Comparison of ENCODE assay signal across 8 cellular contexts in the genomic region with DNA sequence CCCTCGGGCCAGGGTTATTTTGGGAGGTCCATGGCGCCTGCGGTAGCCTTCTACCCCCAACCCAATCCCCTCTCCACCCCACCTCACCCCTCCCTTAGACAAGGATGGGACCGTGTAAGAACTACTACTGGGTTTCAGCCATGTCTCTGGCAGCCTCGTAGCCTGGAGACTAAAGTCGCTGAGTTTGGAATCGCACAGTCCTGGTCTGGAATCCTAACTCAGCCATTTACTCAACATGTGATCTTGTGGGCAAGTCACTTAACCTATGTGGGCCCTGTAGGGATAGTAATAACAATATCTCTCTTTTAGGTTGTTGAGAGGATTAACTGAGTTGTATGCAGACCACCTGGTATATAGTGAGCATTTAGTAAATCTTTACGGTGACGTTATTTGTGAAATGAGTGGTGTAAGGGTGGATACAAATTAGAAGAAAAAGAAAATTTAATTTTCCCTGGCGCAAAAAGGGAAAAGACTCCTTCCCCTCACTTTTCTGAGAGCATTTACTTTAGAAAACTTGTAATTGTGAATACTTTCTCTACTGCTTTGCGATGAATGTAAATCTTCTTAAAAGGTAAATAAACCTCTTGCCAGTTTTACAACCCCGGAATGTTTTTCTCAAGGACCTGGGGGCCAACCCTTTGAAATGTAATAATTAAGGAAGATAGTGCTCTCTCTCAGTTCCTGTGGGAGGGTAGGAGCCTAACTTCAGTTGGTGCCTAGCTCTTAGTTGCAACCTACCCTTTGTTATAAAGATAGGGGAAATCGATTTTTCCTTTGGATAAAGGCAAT. TPM values are rescaled to one million over a fixed set of nuclear protein-coding genes. Genes with fewer than 3 reads are reported as not detected.
DNase-seq lines count a peak whose midpoint lies in the region; ATAC-seq and TF ChIP-seq lines count a peak whose summit lies in the region.

No MANE protein-coding gene starts in this region.

- H3K36me3 Mint-ChIP-seq in T-helper 2 cell treated with Interferon-gamma antibody and Interleukin-4, amounts not matched to agents 5 μg/mL and 100 μg/mL, for 36 hours (ENCODE audit: low read depth) = peaks cover 31% of the 10 kb centered on the region
- peaks cover 9% of the 10 kb centered on the region for H3K36me3 Mint-ChIP-seq in mesothelial cell of epicardium

- WGBS in aorta, 2 donors = 29 to 32% methylated on average over 13 of the region's 13 CpGs

- H3K27ac ChIP-seq in coronary artery (peak overlapping the region; percentile 90 to 93), aorta (ENCODE audit: low read depth in 1 of 2, low read length in 2 of 2) (peak overlapping the region; percentile 62 to 75)

- no peak for DNase-seq in T-helper 2 cell treated with Interferon-gamma antibody and Interleukin-4, amounts not matched to agents 5 μg/mL and 100 μg/mL, for 36 hours (ENCODE audit: low spot score)
- DNase-seq in T-helper 2 cell (no peak), NCI-H69 (lab: John Stamatoyannopoulos, UW) (peak; percentile 64), coronary artery (ENCODE audit: low spot score) (no peak), mesothelial cell of epicardium (ENCODE audit: low spot score in 2 of 2, unreplicated experiment in 2 of 2) (no peak), aorta (no peak)
- no peak for DNase-seq in stimulated activated naive CD4-positive, alpha-beta T cell (lab: John Stamatoyannopoulos, UW)

- H3K4me1 ChIP-seq in aorta (ENCODE audit: control insufficient read depth in 1 of 2, insufficient read depth in 2 of 2, low read length in 2 of 2) = no peaks in the 10 kb centered on the region

- H3K4me3 ChIP-seq in coronary artery (peak overlapping the region; percentile 85), aorta (ENCODE audit: low read length in 2 of 2) (peak overlapping the region; percentile 38 to 61)

- no peaks in the 10 kb centered on the region for H3K9me3 ChIP-seq in aorta (ENCODE audit: control insufficient read depth, low read length)

- peaks cover 0 to 8% of the 10 kb centered on the region in 2 donors for H3K36me3 ChIP-seq in aorta (ENCODE audit: control insufficient read depth in 1 of 2, insufficient read depth in 2 of 2, low read length in 1 of 2)

- H3K9me3 Mint-ChIP-seq in T-helper 2 cell treated with Interferon-gamma antibody and Interleukin-4, amounts not matched to agents 5 μg/mL and 100 μg/mL, for 36 hours = no peaks in the 10 kb centered on the region
- H3K9me3 Mint-ChIP-seq in mesothelial cell of epicardium = no peaks in the 10 kb centered on the region

- TF ChIP-seq CTCF in coronary artery (IDR thresholded peaks at IDR 0.05) = no peak
- no peak for TF ChIP-seq CTCF in mesothelial cell of epicardium (IDR thresholded peaks at IDR 0.05; ENCODE audit: unreplicated experiment)

- peaks cover 27% of the 10 kb centered on the region for H3K4me1 Mint-ChIP-seq in T-helper 2 cell treated with Interferon-gamma antibody and Interleukin-4, amounts not matched to agents 5 μg/mL and 100 μg/mL, for 36 hours (ENCODE audit: low read depth)
- peaks cover 21% of the 10 kb centered on the region for H3K4me1 Mint-ChIP-seq in mesothelial cell of epicardium

- H3K27me3 ChIP-seq in aorta (ENCODE audit: control insufficient read depth in 1 of 2, insufficient read depth in 2 of 2, low read length in 1 of 2) = no peaks in the 10 kb centered on the region

- no peaks in the 10 kb centered on the region for H3K27me3 Mint-ChIP-seq in T-helper 2 cell treated with Interferon-gamma antibody and Interleukin-4, amounts not matched to agents 5 μg/mL and 100 μg/mL, for 36 hours (ENCODE audit: low read depth)
- H3K27me3 Mint-ChIP-seq in mesothelial cell of epicardium (ENCODE audit: low read depth) = no peaks in the 10 kb centered on the region

- peak; percentile 32 for ATAC-seq in HG02852 (IDR thresholded peaks at IDR 0.05; ENCODE audit: unreplicated experiment)
- ATAC-seq in aorta (ENCODE audit: low FRiP score) = peak; percentile 73

- peak overlapping the region; percentile 96 for H3K4me3 Mint-ChIP-seq in T-helper 2 cell treated with Interferon-gamma antibody and Interleukin-4, amounts not matched to agents 5 μg/mL and 100 μg/mL, for 36 hours
- H3K4me3 Mint-ChIP-seq in mesothelial cell of epicardium = peak overlapping the region; percentile 100

- intact Hi-C loops in aorta (cut with DNase I) = loop anchor here in 1 of 2 donors (10.0 kb wide), 1 partner anchor 1340 kb away; a partner anchor contains a TSS

- peak overlapping the region; percentile 95 for H3K27ac Mint-ChIP-seq in T-helper 2 cell treated with Interferon-gamma antibody and Interleukin-4, amounts not matched to agents 5 μg/mL and 100 μg/mL, for 36 hours
- H3K27ac Mint-ChIP-seq in mesothelial cell of epicardium = peak overlapping the region; percentile 99

RNA-seq across cellular contexts. Expression of a gene that starts 0.6 kb away (rescaled TPM):
- total RNA-seq in mesothelial cell of epicardium = 48.0 to 55.5 TPM (median 53.6 TPM) in 3 replicates
- 10 to 100 TPM; 34.7 to 37.0 TPM for total RNA-seq in aorta
- polyA plus RNA-seq in aorta = 10 to 100 TPM; 78.7 to 81.3 TPM

RNA-seq across cellular contexts. Expression of a gene that starts 14.5 kb away (rescaled TPM):
- total RNA-seq in mesothelial cell of epicardium = 7.0 to 8.9 TPM (median 7.3 TPM) in 3 replicates
- total RNA-seq in aorta = 1 to 10 TPM; 4.2 to 8.6 TPM
- polyA plus RNA-seq in aorta = 1 to 10 TPM; 6.4 to 7.0 TPM

RNA-seq across cellular contexts. Expression of a gene that starts 17.9 kb away (rescaled TPM):
- total RNA-seq in mesothelial cell of epicardium (2.5 to 4.0 TPM (median 2.8 TPM) in 3 replicates), aorta (10 to 100 TPM; 26.7 to 34.7 TPM)
- 1 to 10 TPM; 2.1 to 5.8 TPM for polyA plus RNA-seq in aorta
